Comparison of ENCODE assay signal across 18 cellular contexts in genomic region chr7:87075671-87076404, GRCh38. TPM values are rescaled to one million over a fixed set of nuclear protein-coding genes. Genes with fewer than 3 reads are reported as not detected.
A peak's percentile ranks its signal among the peaks of the same experiment; 100 is the strongest.
DNase-seq lines count a peak whose midpoint lies in the region; ATAC-seq, FAIRE-seq and TF ChIP-seq lines count a peak whose summit lies in the region.
"Had no signal": no experiment of that assay in that cellular context is flagged by ENCODE, and none has a peak within 500 bp of the region (broad histone marks: within the 10 kb centered on the region; RNA-seq: fewer than 3 reads in every experiment).

No MANE protein-coding gene starts in this region.

- in situ Hi-C loops in GM13976 (cut with MboI; ENCODE audit: low sequenced_read_pairs, unreplicated experiment), result loop anchor here (10.0 kb wide), 1 partner anchor 69 kb away; no protein-coding TSS in a partner anchor

- no peak for TF ChIP-seq CTCF in GM13976 (IDR thresholded peaks at IDR 0.05; ENCODE audit: borderline replicate concordance, control extremely low read depth, extremely low read depth, insufficient read depth, missing control alignments)
- no peak for TF ChIP-seq CTCF in progenitor cell of endocrine pancreas (IDR thresholded peaks at IDR 0.05; ENCODE audit: unreplicated experiment)

- no peaks in the 10 kb centered on the region for H3K27me3 Mint-ChIP-seq in progenitor cell of endocrine pancreas

- no peaks in the 10 kb centered on the region for H3K9me3 Mint-ChIP-seq in progenitor cell of endocrine pancreas (ENCODE audit: low read depth)
- H3K9me3 Mint-ChIP-seq: GM23338; T-helper 1 cell treated with Interleukin-12 subunit alpha and Interleukin-12 subunit beta and Interleukin-4 antibody, amounts not matched to agents 30 μg/mL and 1 μg/mL, for 36 hours had no signal

- H3K4me3 Mint-ChIP-seq in progenitor cell of endocrine pancreas (ENCODE audit: low read depth), result no peak overlapping the region
- H3K4me3 Mint-ChIP-seq: GM23338; T-helper 1 cell treated with Interleukin-12 subunit alpha and Interleukin-12 subunit beta and Interleukin-4 antibody, amounts not matched to agents 30 μg/mL and 1 μg/mL, for 36 hours had no signal

- FAIRE-seq in GM19239 (lab: Jason Lieb, UNC), result peak; percentile 11
- FAIRE-seq: pancreas had no signal

- no peaks in the 10 kb centered on the region for H3K36me3 Mint-ChIP-seq in progenitor cell of endocrine pancreas (ENCODE audit: insufficient read depth)

- H3K27ac Mint-ChIP-seq in progenitor cell of endocrine pancreas, result no peak overlapping the region
- H3K27ac Mint-ChIP-seq: T-helper 1 cell treated with Interleukin-12 subunit alpha and Interleukin-12 subunit beta and Interleukin-4 antibody, amounts not matched to agents 30 μg/mL and 1 μg/mL, for 36 hours had no signal

- peak; percentile 79 for ATAC-seq in HG02610 (IDR thresholded peaks at IDR 0.05; ENCODE audit: unreplicated experiment)
- ATAC-seq in HG03469 (IDR thresholded peaks at IDR 0.05; ENCODE audit: unreplicated experiment), result peak; percentile 83
- ATAC-seq: GM23338, pancreas, upper lobe of right lung had no signal

- peaks cover 2% of the 10 kb centered on the region for H3K4me1 Mint-ChIP-seq in progenitor cell of endocrine pancreas (ENCODE audit: low read depth)

- DNase-seq in GM13976 (ENCODE audit: low spot score) (peak; percentile 16), GM19239 (ENCODE audit: insufficient read length, low spot score) (no peak), RKO (ENCODE audit: low spot score) (no peak), progenitor cell of endocrine pancreas (ENCODE audit: low spot score, unreplicated experiment) (no peak), NCI-H526 treated with DMSO at 0.1 percent for 48 hours (lab: John Stamatoyannopoulos, UW) (no peak)
- DNase-seq in activated CD4-positive, alpha-beta T cell treated with anti-CD3 and anti-CD28 coated beads for 1 hour, result no peak
- DNase-seq: COR-L47; effector CD8-positive, alpha-beta T cell; GF-D8; hypothalamus; NCI-H2081; NCI-H82; pancreas; upper lobe of right lung had no signal

RNA-seq across cellular contexts. Expression of gene ELAPOR2, which starts 16.4 kb away (rescaled TPM):
- 59.4 and 62.8 TPM in 2 replicates for total RNA-seq in progenitor cell of endocrine pancreas
